In the genomic region with DNA sequence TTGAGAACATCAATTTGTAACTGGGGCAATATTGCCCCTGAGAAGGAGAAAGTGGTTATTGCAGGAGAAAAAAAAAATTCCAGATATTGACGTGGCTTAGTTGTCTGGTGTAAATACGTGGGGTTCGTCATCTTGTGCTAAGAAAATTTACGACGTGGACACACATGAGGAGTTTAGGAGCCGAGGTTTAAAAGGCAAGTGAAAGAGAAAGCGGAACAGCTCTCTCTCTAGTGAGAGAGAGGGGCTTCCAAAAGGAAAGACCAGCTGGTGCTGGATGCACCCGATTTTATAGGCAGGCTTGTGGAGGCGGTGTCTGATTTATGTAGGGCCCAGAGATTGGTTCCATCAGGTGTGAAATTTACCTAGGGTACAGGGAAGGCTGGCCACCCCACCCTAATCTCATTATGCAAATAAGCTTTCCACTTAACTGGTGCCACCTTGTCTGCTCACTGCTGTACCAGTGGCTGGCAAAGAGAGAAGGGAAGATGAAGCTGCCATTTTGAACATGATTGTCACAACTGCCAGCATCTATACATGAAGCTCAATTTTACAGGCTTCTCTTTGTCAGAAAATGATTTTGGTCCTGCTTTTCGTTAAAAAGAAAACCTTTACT, we compare ENCODE assay signal across 1 cellular context.
TF ChIP-seq lines count a peak whose summit lies in the region.

No MANE protein-coding gene starts in this region.

TF ChIP-seq in GM23338, 12 proteins besides CTCF, POLR2A, EP300 and RAD21 (continued from another document):
- TF ChIP-seq, protein P1, sequence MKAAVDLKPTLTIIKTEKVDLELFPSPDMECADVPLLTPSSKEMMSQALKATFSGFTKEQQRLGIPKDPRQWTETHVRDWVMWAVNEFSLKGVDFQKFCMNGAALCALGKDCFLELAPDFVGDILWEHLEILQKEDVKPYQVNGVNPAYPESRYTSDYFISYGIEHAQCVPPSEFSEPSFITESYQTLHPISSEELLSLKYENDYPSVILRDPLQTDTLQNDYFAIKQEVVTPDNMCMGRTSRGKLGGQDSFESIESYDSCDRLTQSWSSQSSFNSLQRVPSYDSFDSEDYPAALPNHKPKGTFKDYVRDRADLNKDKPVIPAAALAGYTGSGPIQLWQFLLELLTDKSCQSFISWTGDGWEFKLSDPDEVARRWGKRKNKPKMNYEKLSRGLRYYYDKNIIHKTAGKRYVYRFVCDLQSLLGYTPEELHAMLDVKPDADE (IDR thresholded peaks at IDR 0.05): no peak
- TF ChIP-seq POLR2AphosphoS5 (IDR thresholded peaks at IDR 0.05; ENCODE audit: low read depth) (no peak), JUNB (IDR thresholded peaks at IDR 0.05; ENCODE audit: unreplicated experiment) (no peak)
- TF ChIP-seq, protein P2, sequence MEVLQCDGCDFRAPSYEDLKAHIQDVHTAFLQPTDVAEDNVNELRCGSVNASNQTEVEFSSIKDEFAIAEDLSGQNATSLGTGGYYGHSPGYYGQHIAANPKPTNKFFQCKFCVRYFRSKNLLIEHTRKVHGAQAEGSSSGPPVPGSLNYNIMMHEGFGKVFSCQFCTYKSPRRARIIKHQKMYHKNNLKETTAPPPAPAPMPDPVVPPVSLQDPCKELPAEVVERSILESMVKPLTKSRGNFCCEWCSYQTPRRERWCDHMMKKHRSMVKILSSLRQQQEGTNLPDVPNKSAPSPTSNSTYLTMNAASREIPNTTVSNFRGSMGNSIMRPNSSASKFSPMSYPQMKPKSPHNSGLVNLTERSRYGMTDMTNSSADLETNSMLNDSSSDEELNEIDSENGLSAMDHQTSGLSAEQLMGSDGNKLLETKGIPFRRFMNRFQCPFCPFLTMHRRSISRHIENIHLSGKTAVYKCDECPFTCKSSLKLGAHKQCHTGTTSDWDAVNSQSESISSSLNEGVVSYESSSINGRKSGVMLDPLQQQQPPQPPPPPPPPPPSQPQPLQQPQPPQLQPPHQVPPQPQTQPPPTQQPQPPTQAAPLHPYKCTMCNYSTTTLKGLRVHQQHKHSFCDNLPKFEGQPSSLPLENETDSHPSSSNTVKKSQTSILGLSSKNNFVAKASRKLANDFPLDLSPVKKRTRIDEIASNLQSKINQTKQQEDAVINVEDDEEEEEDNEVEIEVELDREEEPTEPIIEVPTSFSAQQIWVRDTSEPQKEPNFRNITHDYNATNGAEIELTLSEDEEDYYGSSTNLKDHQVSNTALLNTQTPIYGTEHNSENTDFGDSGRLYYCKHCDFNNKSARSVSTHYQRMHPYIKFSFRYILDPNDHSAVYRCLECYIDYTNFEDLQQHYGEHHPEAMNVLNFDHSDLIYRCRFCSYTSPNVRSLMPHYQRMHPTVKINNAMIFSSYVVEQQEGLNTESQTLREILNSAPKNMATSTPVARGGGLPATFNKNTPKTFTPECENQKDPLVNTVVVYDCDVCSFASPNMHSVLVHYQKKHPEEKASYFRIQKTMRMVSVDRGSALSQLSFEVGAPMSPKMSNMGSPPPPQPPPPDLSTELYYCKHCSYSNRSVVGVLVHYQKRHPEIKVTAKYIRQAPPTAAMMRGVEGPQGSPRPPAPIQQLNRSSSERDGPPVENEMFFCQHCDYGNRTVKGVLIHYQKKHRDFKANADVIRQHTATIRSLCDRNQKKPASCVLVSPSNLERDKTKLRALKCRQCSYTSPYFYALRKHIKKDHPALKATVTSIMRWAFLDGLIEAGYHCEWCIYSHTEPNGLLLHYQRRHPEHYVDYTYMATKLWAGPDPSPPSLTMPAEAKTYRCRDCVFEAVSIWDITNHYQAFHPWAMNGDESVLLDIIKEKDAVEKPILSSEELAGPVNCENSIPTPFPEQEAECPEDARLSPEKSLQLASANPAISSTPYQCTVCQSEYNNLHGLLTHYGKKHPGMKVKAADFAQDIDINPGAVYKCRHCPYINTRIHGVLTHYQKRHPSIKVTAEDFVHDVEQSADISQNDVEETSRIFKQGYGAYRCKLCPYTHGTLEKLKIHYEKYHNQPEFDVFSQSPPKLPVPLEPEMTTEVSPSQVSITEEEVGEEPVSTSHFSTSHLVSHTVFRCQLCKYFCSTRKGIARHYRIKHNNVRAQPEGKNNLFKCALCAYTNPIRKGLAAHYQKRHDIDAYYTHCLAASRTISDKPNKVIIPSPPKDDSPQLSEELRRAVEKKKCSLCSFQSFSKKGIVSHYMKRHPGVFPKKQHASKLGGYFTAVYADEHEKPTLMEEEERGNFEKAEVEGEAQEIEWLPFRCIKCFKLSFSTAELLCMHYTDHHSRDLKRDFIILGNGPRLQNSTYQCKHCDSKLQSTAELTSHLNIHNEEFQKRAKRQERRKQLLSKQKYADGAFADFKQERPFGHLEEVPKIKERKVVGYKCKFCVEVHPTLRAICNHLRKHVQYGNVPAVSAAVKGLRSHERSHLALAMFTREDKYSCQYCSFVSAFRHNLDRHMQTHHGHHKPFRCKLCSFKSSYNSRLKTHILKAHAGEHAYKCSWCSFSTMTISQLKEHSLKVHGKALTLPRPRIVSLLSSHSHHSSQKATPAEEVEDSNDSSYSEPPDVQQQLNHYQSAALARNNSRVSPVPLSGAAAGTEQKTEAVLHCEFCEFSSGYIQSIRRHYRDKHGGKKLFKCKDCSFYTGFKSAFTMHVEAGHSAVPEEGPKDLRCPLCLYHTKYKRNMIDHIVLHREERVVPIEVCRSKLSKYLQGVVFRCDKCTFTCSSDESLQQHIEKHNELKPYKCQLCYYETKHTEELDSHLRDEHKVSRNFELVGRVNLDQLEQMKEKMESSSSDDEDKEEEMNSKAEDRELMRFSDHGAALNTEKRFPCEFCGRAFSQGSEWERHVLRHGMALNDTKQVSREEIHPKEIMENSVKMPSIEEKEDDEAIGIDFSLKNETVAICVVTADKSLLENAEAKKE (CRISPR knock-in tag; IDR thresholded peaks at IDR 0.05): no peak
